ENCODE assay signal across 9 cellular contexts in genomic region chr20:4961746-4962145, GRCh38. TPM values are rescaled to one million over a fixed set of nuclear protein-coding genes. Genes with fewer than 3 reads are reported as not detected.
A peak's percentile ranks its signal among the peaks of the same experiment; 100 is the strongest.
DNase-seq lines count a peak whose midpoint lies in the region; ATAC-seq, FAIRE-seq and TF ChIP-seq lines count a peak whose summit lies in the region.
"Had no signal": no experiment of that assay in that cellular context is flagged by ENCODE, and none has a peak within 500 bp of the region (broad histone marks: within the 10 kb centered on the region; RNA-seq: fewer than 3 reads in every experiment).

No MANE protein-coding gene starts in this region.

- no peak for FAIRE-seq in GM12892 (lab: Jason Lieb, UNC)

- no peak for ATAC-seq in GM18511 (IDR thresholded peaks at IDR 0.05; ENCODE audit: unreplicated experiment)
- no peak for ATAC-seq in HG02852 (IDR thresholded peaks at IDR 0.05; ENCODE audit: unreplicated experiment)
- ATAC-seq in GM18867 (IDR thresholded peaks at IDR 0.05; ENCODE audit: unreplicated experiment): no peak

- TF ChIP-seq POLR2A in GM12892 (IDR thresholded peaks at IDR 0.05; ENCODE audit: low read depth, low read length): no peak

- no peaks in the 10 kb centered on the region for H3K27me3 ChIP-seq in neutrophil

- H3K27ac ChIP-seq in neutrophil: peak overlapping the region; percentile 95

- H3K4me3 ChIP-seq in choroid plexus epithelial cell (ENCODE audit: low read depth, low read length): no peak overlapping the region
- H3K4me3 ChIP-seq in neutrophil (ENCODE audit: low read depth in 1 of 2, low read length in 1 of 2): peak overlapping the region in 1 of 2 experiments; percentile 39

- H3K36me3 ChIP-seq in neutrophil: no peaks in the 10 kb centered on the region

- DNase-seq in GM04504 (ENCODE audit: low read depth) (peak; percentile 60), SIG-M5 (lab: John Stamatoyannopoulos, UW) (peak; percentile 23), choroid plexus epithelial cell (ENCODE audit: low read depth) (peak; percentile 89), GM12892 (ENCODE audit: insufficient read length) (no peak)
- DNase-seq: foreskin melanocyte had no signal

- H3K9me3 ChIP-seq in neutrophil: no peaks in the 10 kb centered on the region

- peaks cover 43 to 49% of the 10 kb centered on the region in 2 experiments for H3K4me1 ChIP-seq in neutrophil (ENCODE audit: control insufficient read depth in 1 of 2, insufficient read depth in 1 of 2, low read depth in 1 of 2, low read length in 1 of 2)

- TF ChIP-seq CTCF in choroid plexus epithelial cell (conservative IDR thresholded peaks at IDR 0.05; ENCODE audit: low read depth, low read length) (no peak), neutrophil (IDR thresholded peaks at IDR 0.05) (no peak)

RNA-seq across cellular contexts. Expression of gene SLC23A2, which starts 39.6 kb away (rescaled TPM):
- 15.8 TPM for polyA plus RNA-seq in GM12892 (2012; ENCODE audit: missing spikeins)
